Comparison of ENCODE assay signal across 2 cellular contexts in the genomic region with DNA sequence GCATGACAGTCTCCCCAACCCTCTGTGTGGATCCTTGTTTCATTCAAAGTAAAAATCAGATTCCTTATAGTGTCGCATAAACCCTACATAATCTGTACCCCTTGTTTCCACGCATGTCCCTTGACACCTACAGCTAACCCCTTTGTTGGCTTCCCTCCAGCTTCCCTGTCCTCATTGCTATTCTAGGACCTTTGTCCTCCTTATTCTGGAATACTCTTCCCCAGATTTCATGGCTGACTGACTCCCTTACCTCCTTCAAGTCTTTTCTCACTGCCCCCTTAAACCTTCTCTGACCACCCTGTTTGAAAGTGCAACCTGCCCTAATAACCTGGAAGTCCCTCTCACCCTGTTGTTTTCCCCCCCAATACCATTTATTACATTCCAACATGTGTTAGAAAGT.
A peak's percentile ranks its signal among the peaks of the same experiment; 100 is the strongest.
TF ChIP-seq lines count a peak whose summit lies in the region.

No MANE protein-coding gene starts in this region.

TF ChIP-seq in GM12878, 131 proteins besides CTCF, POLR2A, EP300 and RAD21:
- TF ChIP-seq PAX5 (IDR thresholded peaks at IDR 0.05; ENCODE audit: borderline replicate concordance, low read depth, low read length), result no peak
- no peak for TF ChIP-seq FOXM1 (IDR thresholded peaks at IDR 0.05; ENCODE audit: low read depth, low read length)
- TF ChIP-seq, protein P1, sequence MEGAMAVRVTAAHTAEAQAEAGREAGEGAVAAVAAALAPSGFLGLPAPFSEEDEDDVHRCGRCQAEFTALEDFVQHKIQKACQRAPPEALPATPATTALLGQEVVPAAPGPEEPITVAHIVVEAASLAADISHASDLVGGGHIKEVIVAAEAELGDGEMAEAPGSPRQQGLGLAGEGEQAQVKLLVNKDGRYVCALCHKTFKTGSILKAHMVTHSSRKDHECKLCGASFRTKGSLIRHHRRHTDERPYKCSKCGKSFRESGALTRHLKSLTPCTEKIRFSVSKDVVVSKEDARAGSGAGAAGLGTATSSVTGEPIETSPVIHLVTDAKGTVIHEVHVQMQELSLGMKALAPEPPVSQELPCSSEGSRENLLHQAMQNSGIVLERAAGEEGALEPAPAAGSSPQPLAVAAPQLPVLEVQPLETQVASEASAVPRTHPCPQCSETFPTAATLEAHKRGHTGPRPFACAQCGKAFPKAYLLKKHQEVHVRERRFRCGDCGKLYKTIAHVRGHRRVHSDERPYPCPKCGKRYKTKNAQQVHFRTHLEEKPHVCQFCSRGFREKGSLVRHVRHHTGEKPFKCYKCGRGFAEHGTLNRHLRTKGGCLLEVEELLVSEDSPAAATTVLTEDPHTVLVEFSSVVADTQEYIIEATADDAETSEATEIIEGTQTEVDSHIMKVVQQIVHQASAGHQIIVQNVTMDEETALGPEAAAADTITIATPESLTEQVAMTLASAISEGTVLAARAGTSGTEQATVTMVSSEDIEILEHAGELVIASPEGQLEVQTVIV (IDR thresholded peaks at IDR 0.05; ENCODE audit: borderline replicate concordance, partially characterized antibody), result no peak
- no peak for TF ChIP-seq MEF2B (IDR thresholded peaks at IDR 0.05; ENCODE audit: partially characterized antibody, poor library complexity, severe bottlenecking)
- TF ChIP-seq NFXL1 (IDR thresholded peaks at IDR 0.05; ENCODE audit: borderline replicate concordance), result no peak
TF ChIP-seq in GM12878: peak in this region for 0.

TF ChIP-seq in liver, 16 proteins besides CTCF, POLR2A, EP300 and RAD21:
- TF ChIP-seq FOXA1 (IDR thresholded peaks at IDR 0.05), result no peak
- TF ChIP-seq YY1 (IDR thresholded peaks at IDR 0.05), result peak; percentile 42
- TF ChIP-seq RXRA (IDR thresholded peaks at IDR 0.05), result peak in 1 of 2 donors; percentile 33
- no peak for TF ChIP-seq EGR1 (IDR thresholded peaks at IDR 0.05; ENCODE audit: low read depth in 2 of 2)
- no peak for TF ChIP-seq JUND (IDR thresholded peaks at IDR 0.05)
- TF ChIP-seq HNF4A (conservative IDR thresholded peaks at IDR 0.05), result peak; percentile 17 to 29
- TF ChIP-seq, protein P2, sequence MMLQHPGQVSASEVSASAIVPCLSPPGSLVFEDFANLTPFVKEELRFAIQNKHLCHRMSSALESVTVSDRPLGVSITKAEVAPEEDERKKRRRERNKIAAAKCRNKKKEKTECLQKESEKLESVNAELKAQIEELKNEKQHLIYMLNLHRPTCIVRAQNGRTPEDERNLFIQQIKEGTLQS (IDR thresholded peaks at IDR 0.05), result no peak
- no peak for TF ChIP-seq NR2F2 (IDR thresholded peaks at IDR 0.05)
- TF ChIP-seq, protein P3, sequence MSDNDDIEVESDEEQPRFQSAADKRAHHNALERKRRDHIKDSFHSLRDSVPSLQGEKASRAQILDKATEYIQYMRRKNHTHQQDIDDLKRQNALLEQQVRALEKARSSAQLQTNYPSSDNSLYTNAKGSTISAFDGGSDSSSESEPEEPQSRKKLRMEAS (IDR thresholded peaks at IDR 0.05), result no peak
- TF ChIP-seq, protein P4, sequence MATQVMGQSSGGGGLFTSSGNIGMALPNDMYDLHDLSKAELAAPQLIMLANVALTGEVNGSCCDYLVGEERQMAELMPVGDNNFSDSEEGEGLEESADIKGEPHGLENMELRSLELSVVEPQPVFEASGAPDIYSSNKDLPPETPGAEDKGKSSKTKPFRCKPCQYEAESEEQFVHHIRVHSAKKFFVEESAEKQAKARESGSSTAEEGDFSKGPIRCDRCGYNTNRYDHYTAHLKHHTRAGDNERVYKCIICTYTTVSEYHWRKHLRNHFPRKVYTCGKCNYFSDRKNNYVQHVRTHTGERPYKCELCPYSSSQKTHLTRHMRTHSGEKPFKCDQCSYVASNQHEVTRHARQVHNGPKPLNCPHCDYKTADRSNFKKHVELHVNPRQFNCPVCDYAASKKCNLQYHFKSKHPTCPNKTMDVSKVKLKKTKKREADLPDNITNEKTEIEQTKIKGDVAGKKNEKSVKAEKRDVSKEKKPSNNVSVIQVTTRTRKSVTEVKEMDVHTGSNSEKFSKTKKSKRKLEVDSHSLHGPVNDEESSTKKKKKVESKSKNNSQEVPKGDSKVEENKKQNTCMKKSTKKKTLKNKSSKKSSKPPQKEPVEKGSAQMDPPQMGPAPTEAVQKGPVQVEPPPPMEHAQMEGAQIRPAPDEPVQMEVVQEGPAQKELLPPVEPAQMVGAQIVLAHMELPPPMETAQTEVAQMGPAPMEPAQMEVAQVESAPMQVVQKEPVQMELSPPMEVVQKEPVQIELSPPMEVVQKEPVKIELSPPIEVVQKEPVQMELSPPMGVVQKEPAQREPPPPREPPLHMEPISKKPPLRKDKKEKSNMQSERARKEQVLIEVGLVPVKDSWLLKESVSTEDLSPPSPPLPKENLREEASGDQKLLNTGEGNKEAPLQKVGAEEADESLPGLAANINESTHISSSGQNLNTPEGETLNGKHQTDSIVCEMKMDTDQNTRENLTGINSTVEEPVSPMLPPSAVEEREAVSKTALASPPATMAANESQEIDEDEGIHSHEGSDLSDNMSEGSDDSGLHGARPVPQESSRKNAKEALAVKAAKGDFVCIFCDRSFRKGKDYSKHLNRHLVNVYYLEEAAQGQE (IDR thresholded peaks at IDR 0.05), result no peak
- no peak for TF ChIP-seq SP1 (IDR thresholded peaks at IDR 0.05)
- no peak for TF ChIP-seq FOXA2 (IDR thresholded peaks at IDR 0.05)
TF ChIP-seq in liver: peak in this region for 3.
